In the genomic region with DNA sequence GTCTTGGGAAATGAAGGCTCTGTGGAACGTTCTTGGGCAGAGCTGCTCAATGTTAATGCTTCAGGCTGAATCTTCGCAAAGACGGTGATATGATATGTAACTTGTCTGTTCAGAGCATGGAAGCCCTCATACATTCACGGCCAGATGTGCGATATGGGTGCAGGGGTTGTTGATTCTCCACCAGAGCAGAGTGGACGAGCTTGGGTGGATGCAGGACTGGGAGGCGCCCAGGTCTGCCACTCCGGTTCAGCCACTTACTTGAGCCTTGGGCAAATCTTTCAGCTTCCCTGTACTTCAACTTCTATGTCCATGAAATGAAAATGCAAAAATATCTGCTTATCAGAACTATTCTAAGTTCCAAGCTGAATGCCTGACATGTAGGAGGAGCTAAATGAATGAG, we compare ENCODE assay signal across 16 cellular contexts. TPM values are rescaled to one million over a fixed set of nuclear protein-coding genes. Genes with fewer than 3 reads are reported as not detected.
DNase-seq lines count a peak whose midpoint lies in the region; ATAC-seq, FAIRE-seq and TF ChIP-seq lines count a peak whose summit lies in the region.
"Had no signal": no experiment of that assay in that cellular context is flagged by ENCODE, and none has a peak within 500 bp of the region (broad histone marks: within the 10 kb centered on the region; RNA-seq: fewer than 3 reads in every experiment).

No MANE protein-coding gene starts in this region.

- no peak for TF ChIP-seq POLR2A in gastroesophageal sphincter (IDR thresholded peaks at IDR 0.05)

- H2AK5ac ChIP-seq in trophoblast cell (ENCODE audit: low read length): no peak overlapping the region
- H2AK5ac ChIP-seq in neuronal stem cell (ENCODE audit: low read depth, low read length): no peak overlapping the region

- FAIRE-seq in bronchial epithelial cell (lab: Jason Lieb, UNC): peak; percentile 64
- FAIRE-seq: GM12878, GM18507 had no signal

- no peak overlapping the region for H2BK15ac ChIP-seq in neuronal stem cell (ENCODE audit: low read length)

- no peaks in the 10 kb centered on the region for H3K36me3 ChIP-seq in bronchial epithelial cell (ENCODE audit: control insufficient read depth, insufficient read depth, low read length)
- H3K36me3 ChIP-seq in gastroesophageal sphincter: peaks cover 0 to 55% of the 10 kb centered on the region in 2 donors
- H3K36me3 ChIP-seq in trophoblast cell (ENCODE audit: control insufficient read depth in 1 of 2, insufficient read depth in 2 of 2, low read length in 2 of 2): peaks cover 2 to 3% of the 10 kb centered on the region in 2 experiments
- H3K36me3 ChIP-seq in upper lobe of right lung: no peaks in the 10 kb centered on the region
- peaks cover 39 to 100% of the 10 kb centered on the region in 2 donors for H3K36me3 ChIP-seq in neuronal stem cell (replicated peaks in 1 of 2; ENCODE audit: control insufficient read depth in 2 of 2, insufficient read depth in 2 of 2, low read length in 2 of 2)

- no peaks in the 10 kb centered on the region for H3K27me3 ChIP-seq in bronchial epithelial cell (ENCODE audit: control insufficient read depth, insufficient read depth, low read length)
- no peaks in the 10 kb centered on the region for H3K27me3 ChIP-seq in gastroesophageal sphincter
- no peaks in the 10 kb centered on the region for H3K27me3 ChIP-seq in trophoblast cell (ENCODE audit: insufficient read depth, low read length)
- H3K27me3 ChIP-seq in upper lobe of right lung: no peaks in the 10 kb centered on the region
- no peaks in the 10 kb centered on the region for H3K27me3 ChIP-seq in dorsolateral prefrontal cortex
- no peaks in the 10 kb centered on the region for H3K27me3 ChIP-seq in neuronal stem cell (ENCODE audit: control insufficient read depth in 3 of 3, insufficient read depth in 3 of 3, low read depth in 1 of 3, low read length in 3 of 3)

- H2BK5ac ChIP-seq in trophoblast cell (ENCODE audit: low read depth, low read length, poor library complexity) (no peak overlapping the region), neuronal stem cell (ENCODE audit: low read length) (no peak overlapping the region)

- H3K27ac ChIP-seq in gastroesophageal sphincter (peak overlapping the region in 3 of 4 donors; percentile 13 to 54 (median 21)), trophoblast cell (ENCODE audit: low read depth, low read length) (no peak overlapping the region), upper lobe of right lung (no peak overlapping the region), dorsolateral prefrontal cortex (peak overlapping the region in 23 of 59 donors; percentile 2 to 84 (median 55)), neuronal stem cell (replicated peaks; ENCODE audit: low read length) (no peak overlapping the region)

- H3K14ac ChIP-seq in trophoblast cell (ENCODE audit: low read length): no peak overlapping the region
- no peak overlapping the region for H3K14ac ChIP-seq in neuronal stem cell (ENCODE audit: low read length)

- H3K4me2 ChIP-seq in trophoblast cell (ENCODE audit: low read length) (no peak overlapping the region), neuronal stem cell (ENCODE audit: insufficient read depth, low read length, poor library complexity, severe bottlenecking) (no peak overlapping the region)

- H2AFZ ChIP-seq in trophoblast cell (ENCODE audit: insufficient read depth, low read length, poor library complexity) (no peak overlapping the region), neuronal stem cell (ENCODE audit: low read length) (no peak overlapping the region)

- intact Hi-C loops in upper lobe of right lung (cut with DNase I) (no loop called here), dorsolateral prefrontal cortex (cut with DNase I) (no loop called here)
- intact Hi-C loops in activated CD4-positive, alpha-beta T cell treated with anti-CD3 and anti-CD28 coated beads, Interleukin-2, amount 10 ng/mL, durations not matched to agents 24 days and 14 days (cut with micrococcal nuclease): no loop called here

- H2BK120ac ChIP-seq in trophoblast cell (ENCODE audit: insufficient read depth, low read length, poor library complexity) (no peak overlapping the region), neuronal stem cell (ENCODE audit: low read depth, low read length) (no peak overlapping the region)

- H3K4me1 ChIP-seq in gastroesophageal sphincter (peaks cover 6 to 43% (median 12%) of the 10 kb centered on the region in 3 donors), trophoblast cell (ENCODE audit: control insufficient read depth in 1 of 2, insufficient read depth in 2 of 2, low read length in 2 of 2) (peaks cover 2 to 3% of the 10 kb centered on the region in 2 experiments), upper lobe of right lung (peaks cover 8% of the 10 kb centered on the region), neuronal stem cell (ENCODE audit: control insufficient read depth in 2 of 2, insufficient read depth in 1 of 2, low read depth in 1 of 2, low read length in 2 of 2) (peaks cover 0 to 5% of the 10 kb centered on the region in 2 donors)

- H3K9me3 ChIP-seq in gastroesophageal sphincter (peaks cover 0 to 10% (median 0%) of the 10 kb centered on the region in 3 donors), trophoblast cell (ENCODE audit: insufficient read depth, low read depth, low read length) (peaks cover 7% of the 10 kb centered on the region), upper lobe of right lung (no peaks in the 10 kb centered on the region), neuronal stem cell (replicated peaks in 1 of 2; ENCODE audit: control insufficient read depth in 2 of 2, insufficient read depth in 1 of 2, low read depth in 1 of 2, low read length in 2 of 2) (peaks cover 19 to 78% of the 10 kb centered on the region in 2 donors)

- H2BK12ac ChIP-seq in trophoblast cell (ENCODE audit: low read length) (no peak overlapping the region), neuronal stem cell (ENCODE audit: low read length) (no peak overlapping the region)

- H3K4me3 ChIP-seq in bronchial epithelial cell (ENCODE audit: low read depth, low read length) (no peak overlapping the region), gastroesophageal sphincter (no peak overlapping the region), trophoblast cell (ENCODE audit: low read depth, low read length) (no peak overlapping the region), upper lobe of right lung (no peak overlapping the region), dorsolateral prefrontal cortex (peak overlapping the region in 7 of 59 donors; percentile 2 to 29 (median 8)), neuronal stem cell (ENCODE audit: low read length in 2 of 2) (no peak overlapping the region)
- H3K4me3 ChIP-seq: GM12878 had no signal

- no peaks in the 10 kb centered on the region for H3K36me3 Mint-ChIP-seq in activated CD4-positive, alpha-beta T cell treated with anti-CD3 and anti-CD28 coated beads, Interleukin-2, amount 10 ng/mL, durations not matched to agents 24 days and 14 days (ENCODE audit: low read depth)

- H3K23ac ChIP-seq in trophoblast cell (ENCODE audit: low read length): no peak overlapping the region
- no peak overlapping the region for H3K23ac ChIP-seq in neuronal stem cell (ENCODE audit: low read depth, low read length, poor library complexity)

- H3K9ac ChIP-seq in trophoblast cell (ENCODE audit: low read length): no peak overlapping the region
- H3K9ac ChIP-seq in neuronal stem cell (ENCODE audit: low read depth, low read length, poor library complexity): no peak overlapping the region

- no peaks in the 10 kb centered on the region for H3K79me2 ChIP-seq in trophoblast cell (ENCODE audit: control insufficient read depth, insufficient read depth, low read length, poor library complexity)

- H3K18ac ChIP-seq in trophoblast cell (ENCODE audit: low read length): no peak overlapping the region
- no peak overlapping the region for H3K18ac ChIP-seq in neuronal stem cell (ENCODE audit: low read length)

- no peaks in the 10 kb centered on the region for H3K4me1 Mint-ChIP-seq in activated CD4-positive, alpha-beta T cell treated with anti-CD3 and anti-CD28 coated beads, Interleukin-2, amount 10 ng/mL, durations not matched to agents 24 days and 14 days
- H3K4me1 Mint-ChIP-seq: CD4-positive, CD25-positive, alpha-beta regulatory T cell had no signal

- H3K79me1 ChIP-seq in trophoblast cell (ENCODE audit: low read length) (peaks cover 2% of the 10 kb centered on the region), neuronal stem cell (ENCODE audit: low read depth, low read length) (no peaks in the 10 kb centered on the region)

- H4K91ac ChIP-seq in trophoblast cell (ENCODE audit: low read depth, low read length) (no peak overlapping the region), neuronal stem cell (ENCODE audit: low read depth, low read length, poor library complexity) (no peak overlapping the region)

- peaks cover 5% of the 10 kb centered on the region for H3K9me3 Mint-ChIP-seq in activated CD4-positive, alpha-beta T cell treated with anti-CD3 and anti-CD28 coated beads, Interleukin-2, amount 10 ng/mL, durations not matched to agents 24 days and 14 days

- H3K27ac Mint-ChIP-seq in activated CD4-positive, alpha-beta T cell treated with anti-CD3 and anti-CD28 coated beads, Interleukin-2, amount 10 ng/mL, durations not matched to agents 24 days and 14 days: no peak overlapping the region

- H3K27me3 Mint-ChIP-seq in activated CD4-positive, alpha-beta T cell treated with anti-CD3 and anti-CD28 coated beads, Interleukin-2, amount 10 ng/mL, durations not matched to agents 24 days and 14 days: peaks cover 9% of the 10 kb centered on the region

- TF ChIP-seq CTCF in bronchial epithelial cell (IDR thresholded peaks at IDR 0.05; ENCODE audit: insufficient read depth, low read length, severe bottlenecking): no peak
- no peak for TF ChIP-seq CTCF in gastroesophageal sphincter (IDR thresholded peaks at IDR 0.05)
- TF ChIP-seq CTCF in upper lobe of right lung (IDR thresholded peaks at IDR 0.05): no peak
- no peak for TF ChIP-seq CTCF in dorsolateral prefrontal cortex (IDR thresholded peaks at IDR 0.05 in 54 of 56, conservative IDR thresholded peaks at IDR 0.05 in 2 of 56; ENCODE audit: low read depth in 1 of 56, partially characterized antibody in 56 of 56)

- DNase-seq in bronchial epithelial cell (ENCODE audit: low read depth) (no peak), trophoblast cell (peak; percentile 60 to 87), upper lobe of right lung (no peak), dorsolateral prefrontal cortex (no peak), neuronal stem cell (ENCODE audit: low spot score) (no peak)
- no peak for DNase-seq in activated CD4-positive, alpha-beta T cell treated with anti-CD3 and anti-CD28 coated beads, Interleukin-2, amount 10 ng/mL, durations not matched to agents 24 days and 14 days
- DNase-seq: ACHN; CD4-positive, CD25-positive, alpha-beta regulatory T cell; H9; NCI-H1436; NCI-H2081; NCI-H510A treated with DMSO at 0.1 percent for 48 hours had no signal

- H3K4ac ChIP-seq in trophoblast cell (ENCODE audit: low read depth, low read length) (no peak overlapping the region), neuronal stem cell (ENCODE audit: low read length) (no peak overlapping the region)

- no peak overlapping the region for H4K12ac ChIP-seq in trophoblast cell (ENCODE audit: low read depth, low read length)

- WGBS in gastroesophageal sphincter (ENCODE audit: low coverage in 1 of 2), 2 donors: 47 to 76% methylated on average over 8 of the region's 8 CpGs
- WGBS in trophoblast cell (ENCODE audit: extremely low coverage, insufficient coverage, insufficient read length): no CpG with 5 or more reads among the region's 8 CpGs
- no CpG with 5 or more reads among the region's 8 CpGs for WGBS in neuronal stem cell (ENCODE audit: extremely low coverage in 2 of 2, insufficient read length in 2 of 2, insufficient replicate concordance in 1 of 2), 2 donors

- no peak for TF ChIP-seq EP300 in gastroesophageal sphincter (IDR thresholded peaks at IDR 0.05)

- H3K4me3 Mint-ChIP-seq in activated CD4-positive, alpha-beta T cell treated with anti-CD3 and anti-CD28 coated beads, Interleukin-2, amount 10 ng/mL, durations not matched to agents 24 days and 14 days: no peak overlapping the region
- H3K4me3 Mint-ChIP-seq: CD4-positive, CD25-positive, alpha-beta regulatory T cell; H9 had no signal

- ATAC-seq in gastroesophageal sphincter (no peak), upper lobe of right lung (peak; percentile 53)
- ATAC-seq: GM12878, Panc1 had no signal

- H4K8ac ChIP-seq in trophoblast cell (ENCODE audit: low read depth, low read length) (no peak overlapping the region), neuronal stem cell (ENCODE audit: low read depth, low read length) (no peak overlapping the region)

RNA-seq across cellular contexts. Expression of gene MND1, which starts 47.4 kb away (rescaled TPM):
- total RNA-seq in bronchial epithelial cell: 1.0 and 1.3 TPM in 2 replicates
- 1 to 10 TPM in 2 of 4 donors, under 1 TPM in 1, not detected in 1; 0.78 to 4.8 (median 1.2) TPM for total RNA-seq in gastroesophageal sphincter
- polyA plus RNA-seq in trophoblast cell (2013): 11.4 and 13.8 TPM in 2 replicates
- not detected for total RNA-seq in upper lobe of right lung
- 1 to 10 TPM in 72 of 120 experiments, under 1 TPM in 24, not detected in 24; 0.51 to 6.0 (median 1.5) TPM for total RNA-seq in dorsolateral prefrontal cortex
- 45.7 TPM for polyA plus RNA-seq in neuronal stem cell (2013, experiment 1 of 2)
- polyA plus RNA-seq in neuronal stem cell (2013, experiment 2 of 2): 51.7 TPM
- 15.0 and 18.8 TPM in 2 replicates for total RNA-seq in activated CD4-positive, alpha-beta T cell treated with anti-CD3 and anti-CD28 coated beads, Interleukin-2, amount 10 ng/mL, durations not matched to agents 24 days and 14 days

Comparison
In these comparisons a context has a peak if more than half of its experiments do, and no peak if none do; other contexts are left out.
1. DNase-seq: peak in trophoblast cell (2 of 2); none in bronchial epithelial cell (single experiment), upper lobe of right lung (single experiment), dorsolateral prefrontal cortex (0 of 10), neuronal stem cell (single experiment) and activated CD4-positive, alpha-beta T cell treated with anti-CD3 and anti-CD28 coated beads, Interleukin-2, amount 10 ng/mL, durations not matched to agents 24 days and 14 days (single experiment).
2. H3K27ac ChIP-seq: peak in gastroesophageal sphincter (3 of 4); none in trophoblast cell (single experiment), upper lobe of right lung (single experiment) and neuronal stem cell (single experiment).